In genomic region chr7:71539615-71540014, GRCh38 we compare ENCODE assay signal across 10 cellular contexts.
"Had no signal": no experiment of that assay in that cellular context is flagged by ENCODE, and none has a peak within 500 bp of the region (broad histone marks: within the 10 kb centered on the region; RNA-seq: fewer than 3 reads in every experiment).

No MANE protein-coding gene starts in this region.

- FAIRE-seq: H54 had no signal

- H2AFZ ChIP-seq: GM23248, GM23338 had no signal

- H3K4me3 ChIP-seq: GM23248, GM23338, HAP-1 had no signal

- H3K4me3 Mint-ChIP-seq: GM23338, H9, HFFc6 had no signal

- DNase-seq: GM23248, GOT3, H7, H9, HCEC 1CT, HFFc6 had no signal

- H3K9me3 ChIP-seq: HAP-1 had no signal

- H3K36me3 ChIP-seq: HAP-1 had no signal

- ATAC-seq: GM23338, HCT116 had no signal

- H3K9ac ChIP-seq: GM23248 had no signal

- H3K27ac Mint-ChIP-seq: GM23338, HFFc6 had no signal

- H3K27ac ChIP-seq: GM23248 had no signal

- H3K4me2 ChIP-seq: GM23338 had no signal

- H3K4me1 ChIP-seq: HAP-1 had no signal
